In the genomic region with DNA sequence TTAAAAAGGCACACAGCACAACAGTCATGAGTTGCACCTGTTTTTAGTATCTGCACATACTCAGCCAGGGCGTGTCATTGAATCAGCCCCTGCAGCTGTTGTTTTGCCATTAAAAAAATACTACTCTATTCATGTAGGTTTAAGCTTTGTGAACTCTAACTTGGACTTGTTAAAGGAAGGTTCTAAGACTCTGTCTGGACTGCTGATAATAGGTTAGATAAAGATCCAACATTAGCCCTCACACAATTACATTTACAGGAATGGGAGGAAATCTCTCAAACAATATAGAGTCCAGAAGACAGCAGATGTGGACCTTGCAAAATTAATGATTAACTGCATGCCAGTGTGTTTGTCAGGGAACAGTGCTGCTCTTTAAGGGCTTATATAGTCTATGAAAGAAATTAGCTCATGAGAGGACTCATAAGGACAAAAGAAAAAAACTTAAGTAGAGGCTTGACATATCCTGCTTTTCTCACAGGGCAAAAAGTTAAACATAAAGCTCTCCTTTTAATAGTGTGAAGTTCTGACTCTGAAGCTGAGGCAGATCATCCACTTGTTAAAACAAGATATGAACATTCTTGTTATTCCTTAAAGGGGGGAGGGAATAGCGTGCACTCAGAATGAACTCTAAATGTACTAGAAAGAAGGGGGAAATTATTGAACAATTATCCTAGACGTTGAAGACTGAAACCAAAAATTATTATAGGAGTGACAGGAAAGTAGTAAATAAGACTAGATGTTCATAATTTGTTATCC, we compare ENCODE assay signal across 14 cellular contexts.
DNase-seq lines count a peak whose midpoint lies in the region; ATAC-seq and TF ChIP-seq lines count a peak whose summit lies in the region.
"Had no signal": no experiment of that assay in that cellular context is flagged by ENCODE, and none has a peak within 500 bp of the region (broad histone marks: within the 10 kb centered on the region; RNA-seq: fewer than 3 reads in every experiment).

No MANE protein-coding gene starts in this region.

- H3K36me3 ChIP-seq in right lobe of liver: no peaks in the 10 kb centered on the region
- H3K36me3 ChIP-seq in transverse colon: no peaks in the 10 kb centered on the region

- H3K27ac ChIP-seq in right lobe of liver (no peak overlapping the region), transverse colon (peak overlapping the region; percentile 64 to 74 (median 70))
- H3K27ac ChIP-seq: coronary artery had no signal

- TF ChIP-seq CTCF in right lobe of liver (IDR thresholded peaks at IDR 0.05): no peak
- TF ChIP-seq CTCF in transverse colon (IDR thresholded peaks at IDR 0.05): no peak

- TF ChIP-seq EP300 in transverse colon (IDR thresholded peaks at IDR 0.05; ENCODE audit: low read depth): no peak

- ATAC-seq in Right ventricle myocardium superior (ENCODE audit: poor library complexity) (peak; percentile 38), Right ventricle myocardium inferior (no peak), right lobe of liver (peak; percentile 71 to 92 (median 87))
- ATAC-seq: activated CD8-positive, alpha-beta T cell treated with anti-CD3 and anti-CD28 coated beads, Interleukin-2, amount 10 ng/mL, durations not matched to agents 7 days and 5 days; activated naive CD4-positive, alpha-beta T cell treated with anti-CD3 and anti-CD28 coated beads, Interleukin-2, amount 50 U/mL, for 72 hours had no signal

- no peaks in the 10 kb centered on the region for H3K9me3 ChIP-seq in right lobe of liver
- no peaks in the 10 kb centered on the region for H3K9me3 ChIP-seq in transverse colon

- TF ChIP-seq POLR2A in right lobe of liver (IDR thresholded peaks at IDR 0.05): no peak
- TF ChIP-seq POLR2A in transverse colon (IDR thresholded peaks at IDR 0.05): no peak

- H3K4me3 ChIP-seq in right lobe of liver (no peak overlapping the region), transverse colon (peak overlapping the region in 1 of 4 donors; percentile 5)
- H3K4me3 ChIP-seq: coronary artery, smooth muscle cell had no signal

- peaks cover 0 to 3% (median 0%) of the 10 kb centered on the region in 4 donors for H3K4me1 ChIP-seq in right lobe of liver
- H3K4me1 ChIP-seq in transverse colon: peaks cover 4 to 36% (median 20%) of the 10 kb centered on the region in 4 donors

- 31% methylated on average over 3 of the region's 3 CpGs for WGBS in right lobe of liver (ENCODE audit: insufficient coverage, low coverage, low lambda C conversion rate, missing lambda C conversion rate)
- WGBS in transverse colon (ENCODE audit: low coverage in 1 of 2), 2 donors: 31 to 32% methylated on average over 3 of the region's 3 CpGs

- H3K27me3 ChIP-seq in right lobe of liver (no peaks in the 10 kb centered on the region), transverse colon (no peaks in the 10 kb centered on the region)

- intact Hi-C loops in Right ventricle myocardium superior (cut with DNase I) (no loop called here), Right ventricle myocardium inferior (cut with DNase I) (no loop called here), right lobe of liver (cut with DNase I) (no loop called here), transverse colon (cut with DNase I; ENCODE audit: low total_unique reads) (no loop called here)

- in situ Hi-C loops in transverse colon (cut with MboI; ENCODE audit: low pct_ligation_motif_present in 1 of 4, low pct_unique_long_range_greater_than_20kb in 1 of 4, low sequenced_read_pairs in 3 of 4): no loop called here

- DNase-seq in Right ventricle myocardium superior: no peak
- no peak for DNase-seq in Right ventricle myocardium inferior (ENCODE audit: missing footprints)
- peak; percentile 80 for DNase-seq in dermis blood vessel endothelial cell
- DNase-seq in right lobe of liver: no peak
- peak; percentile 32 for DNase-seq in transverse colon
- DNase-seq in islet precursor cell: no peak
- DNase-seq in activated CD4-positive, alpha-beta T cell treated with anti-CD3 and anti-CD28 coated beads, Interleukin-2, amount 50 U/mL, for 48 hours: no peak
- no peak for DNase-seq in NCI-H2081 (lab: John Stamatoyannopoulos, UW)
- DNase-seq: activated CD8-positive, alpha-beta T cell treated with anti-CD3 and anti-CD28 coated beads, Interleukin-2, amount 10 ng/mL, durations not matched to agents 7 days and 5 days; NCI-H146; T-helper 2 cell had no signal

Comparison
In these comparisons a context has a peak if more than half of its experiments do, and no peak if none do; other contexts are left out.
1. DNase-seq: peak in dermis blood vessel endothelial cell (single experiment) and transverse colon (single experiment); none in Right ventricle myocardium superior (single experiment), Right ventricle myocardium inferior (single experiment), right lobe of liver (0 of 3), islet precursor cell (single experiment), activated CD4-positive, alpha-beta T cell treated with anti-CD3 and anti-CD28 coated beads, Interleukin-2, amount 50 U/mL, for 48 hours (0 of 2) and NCI-H2081 (0 of 2).
2. H3K27ac ChIP-seq: peak in transverse colon (4 of 4); none in right lobe of liver (0 of 3).